ENCODE assay signal across 23 cellular contexts in genomic region chr1:152410599-152410998, GRCh38. TPM values are rescaled to one million over a fixed set of nuclear protein-coding genes. Genes with fewer than 3 reads are reported as not detected.
DNase-seq lines count a peak whose midpoint lies in the region; ATAC-seq and TF ChIP-seq lines count a peak whose summit lies in the region.
"Had no signal": no experiment of that assay in that cellular context is flagged by ENCODE, and none has a peak within 500 bp of the region (broad histone marks: within the 10 kb centered on the region; RNA-seq: fewer than 3 reads in every experiment).

No MANE protein-coding gene starts in this region.

- in situ Hi-C loops in astrocyte of the cerebellum (cut with HindIII; ENCODE audit: low sequenced_read_pairs) = no loop called here

- H3K27ac ChIP-seq in Peyer's patch = no peak overlapping the region
- H3K27ac ChIP-seq: A549, coronary artery, heart left ventricle, neutrophil had no signal

- TF ChIP-seq CTCF in astrocyte of the cerebellum (IDR thresholded peaks at IDR 0.05; ENCODE audit: low read depth, low read length, missing control alignments) = no peak
- TF ChIP-seq CTCF in Peyer's patch (IDR thresholded peaks at IDR 0.05) = no peak

- no peaks in the 10 kb centered on the region for H3K9me3 Mint-ChIP-seq in stimulated activated naive B cell treated with anti-CD40 and anti-IgM and Interleukin-4, amounts not matched to agents 10 μg/mL and 1 μg/mL and 100 μg/mL, for 72 hours
- H3K9me3 Mint-ChIP-seq: activated T-helper 1 cell treated with anti-CD3 and anti-CD28 coated beads, Interleukin-12 subunit alpha, Interleukin-12 subunit beta, Interleukin-2, Interleukin-4 antibody, amounts not matched to agents 30 ng/mL and 10 ng/mL and 1 ng/mL, durations not matched to agents 14 hours and 24 hours and 36 hours; CD4-positive, alpha-beta memory T cell had no signal

- DNase-seq in A172 (ENCODE audit: low spot score) (peak; percentile 11), GM03348 (ENCODE audit: low spot score) (peak; percentile 43), astrocyte of the cerebellum (ENCODE audit: low read depth) (peak; percentile 15), left kidney (ENCODE audit: low read depth, low spot score) (peak; percentile 21), Peyer's patch (no peak), SW480 (ENCODE audit: low spot score) (no peak)
- no peak for DNase-seq in stimulated activated naive B cell treated with anti-CD40 and anti-IgM and Interleukin-4, amounts not matched to agents 10 μg/mL and 1 μg/mL and 100 μg/mL, for 72 hours
- DNase-seq: activated CD4-positive, alpha-beta T cell treated with anti-CD3 and anti-CD28 coated beads for 4 hours; activated CD8-positive, alpha-beta memory T cell treated with anti-CD3 and anti-CD28 coated beads, Interleukin-2, amount 10 ng/mL, durations not matched to agents 7 days and 5 days; CD4-positive, alpha-beta memory T cell; DMS79; heart left ventricle; NCI-H526 treated with DMSO at 0.1 percent for 48 hours; Right ventricle myocardium superior; stimulated activated CD8-positive, alpha-beta memory T cell treated with anti-CD3 and anti-CD28 coated beads, Interleukin-4, amount 100 ng/mL, for 48 hours; T-helper 1 cell had no signal

- no peak for ATAC-seq in stimulated activated naive B cell treated with anti-CD40 and anti-IgM and Interleukin-4, amounts not matched to agents 10 μg/mL and 1 μg/mL and 100 μg/mL, for 72 hours (replicated peaks)
- ATAC-seq in HG03159 (IDR thresholded peaks at IDR 0.05; ENCODE audit: unreplicated experiment) = no peak
- ATAC-seq: activated CD8-positive, alpha-beta memory T cell treated with anti-CD3 and anti-CD28 coated beads, Interleukin-2, amount 10 ng/mL, durations not matched to agents 7 days and 5 days; heart left ventricle had no signal

- no peak overlapping the region for H3K4me3 Mint-ChIP-seq in stimulated activated naive B cell treated with anti-CD40 and anti-IgM and Interleukin-4, amounts not matched to agents 10 μg/mL and 1 μg/mL and 100 μg/mL, for 72 hours
- H3K4me3 Mint-ChIP-seq: activated CD8-positive, alpha-beta memory T cell treated with anti-CD3 and anti-CD28 coated beads, Interleukin-2, amount 10 ng/mL, durations not matched to agents 7 days and 5 days; activated naive CD8-positive, alpha-beta T cell; activated T-helper 1 cell treated with anti-CD3 and anti-CD28 coated beads, Interleukin-12 subunit alpha, Interleukin-12 subunit beta, Interleukin-2, Interleukin-4 antibody, amounts not matched to agents 30 ng/mL and 10 ng/mL and 1 ng/mL, durations not matched to agents 14 hours and 24 hours and 36 hours; CD4-positive, alpha-beta memory T cell had no signal

- H3K27me3 ChIP-seq in Peyer's patch = no peaks in the 10 kb centered on the region
- H3K27me3 ChIP-seq: heart left ventricle had no signal

- H3K27ac Mint-ChIP-seq in stimulated activated naive B cell treated with anti-CD40 and anti-IgM and Interleukin-4, amounts not matched to agents 10 μg/mL and 1 μg/mL and 100 μg/mL, for 72 hours = no peak overlapping the region
- H3K27ac Mint-ChIP-seq: activated CD8-positive, alpha-beta memory T cell treated with anti-CD3 and anti-CD28 coated beads, Interleukin-2, amount 10 ng/mL, durations not matched to agents 7 days and 5 days; activated naive CD8-positive, alpha-beta T cell; activated T-helper 1 cell treated with anti-CD3 and anti-CD28 coated beads, Interleukin-12 subunit alpha, Interleukin-12 subunit beta, Interleukin-2, Interleukin-4 antibody, amounts not matched to agents 30 ng/mL and 10 ng/mL and 1 ng/mL, durations not matched to agents 14 hours and 24 hours and 36 hours had no signal

- H3K9me3 ChIP-seq in Peyer's patch = no peaks in the 10 kb centered on the region
- H3K9me3 ChIP-seq: A549, HAP-1, heart left ventricle, neutrophil had no signal

- no peaks in the 10 kb centered on the region for H3K4me1 ChIP-seq in Peyer's patch
- H3K4me1 ChIP-seq: A549, HAP-1, heart left ventricle had no signal

- H3K36me3 ChIP-seq in Peyer's patch = no peaks in the 10 kb centered on the region
- H3K36me3 ChIP-seq: HAP-1, heart left ventricle, neutrophil had no signal

- no peaks in the 10 kb centered on the region for H3K36me3 Mint-ChIP-seq in stimulated activated naive B cell treated with anti-CD40 and anti-IgM and Interleukin-4, amounts not matched to agents 10 μg/mL and 1 μg/mL and 100 μg/mL, for 72 hours
- H3K36me3 Mint-ChIP-seq: activated CD8-positive, alpha-beta memory T cell treated with anti-CD3 and anti-CD28 coated beads, Interleukin-2, amount 10 ng/mL, durations not matched to agents 7 days and 5 days; activated naive CD8-positive, alpha-beta T cell; CD4-positive, alpha-beta memory T cell had no signal

- no peaks in the 10 kb centered on the region for H3K4me1 Mint-ChIP-seq in stimulated activated naive B cell treated with anti-CD40 and anti-IgM and Interleukin-4, amounts not matched to agents 10 μg/mL and 1 μg/mL and 100 μg/mL, for 72 hours
- H3K4me1 Mint-ChIP-seq: activated CD8-positive, alpha-beta memory T cell treated with anti-CD3 and anti-CD28 coated beads, Interleukin-2, amount 10 ng/mL, durations not matched to agents 7 days and 5 days; CD4-positive, alpha-beta memory T cell had no signal

- TF ChIP-seq POLR2A in Peyer's patch (IDR thresholded peaks at IDR 0.05) = no peak

- H3K4me3 ChIP-seq in astrocyte of the cerebellum (ENCODE audit: low read depth, low read length) (no peak overlapping the region), Peyer's patch (no peak overlapping the region)
- H3K4me3 ChIP-seq: A549, coronary artery, HAP-1, heart left ventricle had no signal

- H3K27me3 Mint-ChIP-seq in stimulated activated naive B cell treated with anti-CD40 and anti-IgM and Interleukin-4, amounts not matched to agents 10 μg/mL and 1 μg/mL and 100 μg/mL, for 72 hours = peaks cover 24 to 40% of the 10 kb centered on the region in 2 donors

RNA-seq across cellular contexts. Expression of gene CRNN, which starts 3.5 kb away (rescaled TPM):
- not detected in 2 replicates for total RNA-seq in A172 (2014; rRNA removed; shearing (Covaris generic))
- total RNA-seq in Peyer's patch = under 1 TPM in 1 of 4 donors, not detected in 3; 0.67 TPM
- total RNA-seq: activated CD8-positive, alpha-beta memory T cell treated with anti-CD3 and anti-CD28 coated beads, Interleukin-2, amount 10 ng/mL, durations not matched to agents 7 days and 5 days; activated T-helper 1 cell treated with anti-CD3 and anti-CD28 coated beads, Interleukin-12 subunit alpha, Interleukin-12 subunit beta, Interleukin-2, Interleukin-4 antibody, amounts not matched to agents 30 ng/mL and 10 ng/mL and 1 ng/mL, durations not matched to agents 14 hours and 24 hours and 36 hours; CD4-positive, alpha-beta memory T cell; heart left ventricle; Right ventricle myocardium superior had no signal

RNA-seq across cellular contexts. Expression of gene FLG2, which starts 50.8 kb away (rescaled TPM):
- not detected in 2 replicates for total RNA-seq in A172 (2014; rRNA removed; shearing (Covaris generic))
- total RNA-seq in Peyer's patch = 1 to 10 TPM in 1 of 4 donors, under 1 TPM in 3; 0.13 to 1.7 (median 0.23) TPM
- total RNA-seq: activated CD8-positive, alpha-beta memory T cell treated with anti-CD3 and anti-CD28 coated beads, Interleukin-2, amount 10 ng/mL, durations not matched to agents 7 days and 5 days; activated T-helper 1 cell treated with anti-CD3 and anti-CD28 coated beads, Interleukin-12 subunit alpha, Interleukin-12 subunit beta, Interleukin-2, Interleukin-4 antibody, amounts not matched to agents 30 ng/mL and 10 ng/mL and 1 ng/mL, durations not matched to agents 14 hours and 24 hours and 36 hours; CD4-positive, alpha-beta memory T cell; heart left ventricle; Right ventricle myocardium superior had no signal

Comparison
In these comparisons a context has a peak if more than half of its experiments do, and no peak if none do; other contexts are left out.
1. DNase-seq: peak in A172 (single experiment), GM03348 (single experiment), astrocyte of the cerebellum (single experiment) and left kidney (single experiment); none in Peyer's patch (0 of 3), stimulated activated naive B cell treated with anti-CD40 and anti-IgM and Interleukin-4, amounts not matched to agents 10 μg/mL and 1 μg/mL and 100 μg/mL, for 72 hours (single experiment) and SW480 (single experiment).